Comparison of ENCODE assay signal across 28 cellular contexts in the genomic region with DNA sequence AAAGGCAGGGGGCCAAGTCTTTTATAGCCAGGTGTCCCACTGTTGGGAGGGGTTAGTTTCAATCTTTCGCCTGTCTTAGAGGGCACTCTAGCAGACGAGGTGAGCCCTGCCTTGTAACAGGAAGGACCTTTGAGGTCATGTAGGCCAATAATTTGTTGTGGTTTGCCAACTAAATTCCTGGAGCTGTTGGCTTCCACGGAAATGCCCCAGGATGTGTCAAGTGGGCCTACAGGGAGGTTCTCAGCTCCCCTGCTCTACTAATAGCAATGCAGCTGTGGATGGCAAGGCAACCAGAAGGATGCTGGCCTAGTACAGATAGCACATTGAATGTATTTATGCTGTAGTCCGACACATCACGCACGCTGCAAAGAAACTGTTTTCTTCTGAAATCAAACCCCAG. TPM values are rescaled to one million over a fixed set of nuclear protein-coding genes. Genes with fewer than 3 reads are reported as not detected.
"Had no signal": no experiment of that assay in that cellular context is flagged by ENCODE, and none has a peak within 500 bp of the region (broad histone marks: within the 10 kb centered on the region; RNA-seq: fewer than 3 reads in every experiment).

No MANE protein-coding gene starts in this region.

- H3K9me3 Mint-ChIP-seq: activated T-cell treated with anti-CD3 and anti-CD28 coated beads, Interleukin-2, amount 50 U/mL, for 72 hours had no signal

- H3K27ac Mint-ChIP-seq: activated B cell treated with CpG ODN at 0.5 μM for 24 hours; activated CD4-positive, alpha-beta T cell treated with anti-CD3 and anti-CD28 coated beads for 36 hours; activated naive CD4-positive, alpha-beta T cell treated with anti-CD3 and anti-CD28 coated beads, Interleukin-2, amount 50 U/mL, for 72 hours; activated T-cell treated with anti-CD3 and anti-CD28 coated beads, Interleukin-2, amount 50 U/mL, for 72 hours; mesothelial cell of epicardium; naive thymus-derived CD4-positive, alpha-beta T cell; progenitor cell of endocrine pancreas had no signal

- H3K4me1 Mint-ChIP-seq: activated B cell treated with CpG ODN at 0.5 μM for 24 hours; activated CD4-positive, alpha-beta T cell treated with anti-CD3 and anti-CD28 coated beads for 36 hours; naive thymus-derived CD4-positive, alpha-beta T cell had no signal

- H3K9me3 ChIP-seq: gastrocnemius medialis, ovary, sigmoid colon, suprapubic skin, tibial artery had no signal

- DNase-seq: activated B cell treated with CpG ODN at 0.5 μM for 24 hours; activated CD4-positive, alpha-beta T cell treated with anti-CD3 and anti-CD28 coated beads for 36 hours; activated CD4-positive, alpha-beta T cell treated with anti-CD3 and anti-CD28 coated beads, Interleukin-2, amount 50 U/mL, for 4 hours; activated naive CD4-positive, alpha-beta T cell; activated T-cell treated with anti-CD3 and anti-CD28 coated beads for 4 hours; activated T-cell treated with anti-CD3 and anti-CD28 coated beads, Interleukin-2, amount 50 U/mL, for 72 hours; anterior cingulate cortex; dermis blood vessel endothelial cell; effector CD8-positive, alpha-beta T cell; erythroblast; gastrocnemius medialis; glutamatergic neuron; left cardiac atrium; left ventricle myocardium superior; naive thymus-derived CD4-positive, alpha-beta T cell; ovary; retina; sigmoid colon; stimulated activated CD4-positive, alpha-beta T cell treated with anti-CD3 and anti-CD28 coated beads, Interleukin-15, amount 100 ng/mL, for 24 hours; stimulated activated naive CD4-positive, alpha-beta T cell; SW 1271; tibial artery had no signal

- H3K27me3 ChIP-seq: ovary had no signal

- H3K36me3 ChIP-seq: gastrocnemius medialis, ovary, sigmoid colon, suprapubic skin, tibial artery had no signal

- H3K4me3 Mint-ChIP-seq: activated B cell treated with CpG ODN at 0.5 μM for 24 hours; activated CD4-positive, alpha-beta T cell treated with anti-CD3 and anti-CD28 coated beads for 36 hours; activated T-cell treated with anti-CD3 and anti-CD28 coated beads, Interleukin-2, amount 50 U/mL, for 72 hours; mesothelial cell of epicardium; naive thymus-derived CD4-positive, alpha-beta T cell had no signal

- H3K4me3 ChIP-seq: gastrocnemius medialis, ovary, sigmoid colon, suprapubic skin, tibial artery had no signal

- H3K4me1 ChIP-seq: gastrocnemius medialis, sigmoid colon, suprapubic skin, tibial artery had no signal

- H3K27ac ChIP-seq: gastrocnemius medialis, ovary, sigmoid colon, suprapubic skin, tibial artery had no signal

- H3K36me3 Mint-ChIP-seq: activated naive CD4-positive, alpha-beta T cell treated with anti-CD3 and anti-CD28 coated beads, Interleukin-2, amount 50 U/mL, for 72 hours; naive thymus-derived CD4-positive, alpha-beta T cell had no signal

RNA-seq across cellular contexts. Expression of a gene that starts 22.3 kb away (rescaled TPM):
- total RNA-seq: activated B cell treated with CpG ODN at 0.5 μM for 24 hours; activated CD4-positive, alpha-beta T cell treated with anti-CD3 and anti-CD28 coated beads for 36 hours; activated naive CD4-positive, alpha-beta T cell treated with anti-CD3 and anti-CD28 coated beads, Interleukin-2, amount 50 U/mL, for 72 hours; activated T-cell treated with anti-CD3 and anti-CD28 coated beads, Interleukin-2, amount 50 U/mL, for 72 hours; dermis blood vessel endothelial cell; lung microvascular endothelial cell; naive thymus-derived CD4-positive, alpha-beta T cell; progenitor cell of endocrine pancreas had no signal
- polyA plus RNA-seq: naive thymus-derived CD4-positive, alpha-beta T cell; neural cell had no signal

RNA-seq across cellular contexts. Expression of a gene that starts 50.1 kb away (rescaled TPM):
- total RNA-seq: activated B cell treated with CpG ODN at 0.5 μM for 24 hours; activated CD4-positive, alpha-beta T cell treated with anti-CD3 and anti-CD28 coated beads for 36 hours; activated naive CD4-positive, alpha-beta T cell treated with anti-CD3 and anti-CD28 coated beads, Interleukin-2, amount 50 U/mL, for 72 hours; dermis blood vessel endothelial cell; gastrocnemius medialis; left cardiac atrium; left ventricle myocardium superior; naive thymus-derived CD4-positive, alpha-beta T cell; ovary had no signal
- polyA plus RNA-seq: naive thymus-derived CD4-positive, alpha-beta T cell; ovary; sigmoid colon had no signal
